ENCODE assay signal across 31 cellular contexts in the genomic region with DNA sequence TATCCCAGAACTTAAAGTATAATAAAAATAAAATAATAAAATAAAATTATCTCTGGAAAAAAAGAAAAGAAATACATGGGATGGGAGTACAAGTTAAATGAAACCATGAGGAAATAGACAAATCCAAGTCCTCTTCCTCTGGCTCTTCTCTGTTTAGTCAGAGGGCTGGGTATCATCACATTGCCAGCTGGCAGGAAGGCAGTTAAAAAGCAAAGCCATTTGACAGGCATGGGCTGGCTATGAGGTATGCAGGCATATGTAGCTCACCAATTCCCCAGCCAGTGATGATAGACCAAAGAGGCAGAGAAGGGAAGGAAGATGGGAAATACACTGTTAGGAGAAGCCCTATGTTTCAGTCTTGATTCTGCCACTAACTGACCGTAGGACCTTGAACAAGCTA. TPM values are rescaled to one million over a fixed set of nuclear protein-coding genes. Genes with fewer than 3 reads are reported as not detected.
"Had no signal": no experiment of that assay in that cellular context is flagged by ENCODE, and none has a peak within 500 bp of the region (broad histone marks: within the 10 kb centered on the region; RNA-seq: fewer than 3 reads in every experiment).

No MANE protein-coding gene starts in this region.

- H3K4me3 ChIP-seq: SK-N-MC had no signal

- DNase-seq: activated CD4-positive, alpha-beta T cell treated with anti-CD3 and anti-CD28 coated beads for 36 hours; activated CD4-positive, alpha-beta T cell treated with anti-CD3 and anti-CD28 coated beads, Interleukin-2, amount 50 U/mL, for 1 hour; activated CD8-positive, alpha-beta memory T cell treated with anti-CD3 and anti-CD28 coated beads, Interleukin-2, amount 50 U/mL, for 4 hours; activated CD8-positive, alpha-beta T cell treated with anti-CD3 and anti-CD28 coated beads for 36 hours; activated gamma-delta T cell treated with Interleukin-2 at 50 U/mL for 16 hours; activated naive CD4-positive, alpha-beta T cell treated with anti-CD3 and anti-CD28 coated beads, Interleukin-2, amount 10 ng/mL, durations not matched to agents 7 days and 5 days; activated naive CD8-positive, alpha-beta T cell treated with anti-CD3 and anti-CD28 coated beads for 36 hours; activated T-cell treated with anti-CD3 and anti-CD28 coated beads, Interleukin-2, amount 50 U/mL, for 72 hours; brain microvascular endothelial cell; cerebellar nuclear complex; Kasumi-1; KBM-7; NCI-H1092 treated with DMSO at 0.1 percent for 48 hours; NCI-H1417 treated with DMSO at 0.1 percent for 48 hours; NCI-H1694; NCI-H2029; NCI-H2107; NCI-H2171 treated with DMSO at 0.1 percent for 48 hours; NCI-H226; NCI-H510A treated with DMSO at 0.1 percent for 48 hours; NCI-H748 treated with DMSO at 0.1 percent for 48 hours; OCI-M1; RPMI8226; T-cell; T-helper 2 cell; T1000; WERI-Rb-1 had no signal

- H3K27me3 ChIP-seq: brain microvascular endothelial cell had no signal

- ATAC-seq: activated CD4-positive, alpha-beta T cell treated with anti-CD3 and anti-CD28 coated beads for 36 hours; activated CD8-positive, alpha-beta T cell treated with anti-CD3 and anti-CD28 coated beads for 36 hours; activated T-cell treated with anti-CD3 and anti-CD28 coated beads, Interleukin-2, amount 50 U/mL, for 72 hours; Panc1; Right ventricle myocardium inferior; T-cell had no signal

- H3K36me3 ChIP-seq: brain microvascular endothelial cell, WERI-Rb-1 had no signal

- H3K27ac ChIP-seq: brain microvascular endothelial cell, WERI-Rb-1 had no signal

RNA-seq across cellular contexts. Expression of a gene that starts 6.5 kb away (rescaled TPM):
- total RNA-seq: activated CD4-positive, alpha-beta T cell treated with anti-CD3 and anti-CD28 coated beads for 36 hours; activated CD8-positive, alpha-beta T cell treated with anti-CD3 and anti-CD28 coated beads for 36 hours; activated naive CD8-positive, alpha-beta T cell treated with anti-CD3 and anti-CD28 coated beads for 36 hours; activated T-cell treated with anti-CD3 and anti-CD28 coated beads, Interleukin-2, amount 50 U/mL, for 72 hours; activated T-helper 2 cell treated with anti-CD3 and anti-CD28 coated beads, Interferon-gamma antibody, Interleukin-2, Interleukin-4, amounts not matched to agents 10 μg/mL and 5 μg/mL and 100 μg/mL, durations not matched to agents 14 hours and 24 hours and 36 hours had no signal
